In genomic region chr19:39415111-39416046, GRCh38 we compare ENCODE assay signal across 9 cellular contexts. TPM values are rescaled to one million over a fixed set of nuclear protein-coding genes. Genes with fewer than 3 reads are reported as not detected.
DNase-seq lines count a peak whose midpoint lies in the region; ATAC-seq and TF ChIP-seq lines count a peak whose summit lies in the region.
"Had no signal": no experiment of that assay in that cellular context is flagged by ENCODE, and none has a peak within 500 bp of the region (broad histone marks: within the 10 kb centered on the region; RNA-seq: fewer than 3 reads in every experiment).

No MANE protein-coding gene starts in this region.

- 66 to 72% (median 67%) methylated on average over 35 of the region's 35 CpGs for WGBS in psoas muscle, 3 donors

- peak overlapping the region; percentile 27 for H3K27ac Mint-ChIP-seq in CD8-positive, alpha-beta T cell
- peak overlapping the region; percentile 48 for H3K27ac Mint-ChIP-seq in glutamatergic neuron (ENCODE audit: unreplicated experiment)

- no peaks in the 10 kb centered on the region for H3K27me3 Mint-ChIP-seq in CD8-positive, alpha-beta T cell (ENCODE audit: low read depth)
- peaks cover 21% of the 10 kb centered on the region for H3K27me3 Mint-ChIP-seq in glutamatergic neuron (ENCODE audit: unreplicated experiment)

- H3K27me3 ChIP-seq in CD8-positive, alpha-beta T cell (ENCODE audit: insufficient read depth, low read length), result no peaks in the 10 kb centered on the region
- H3K27me3 ChIP-seq in psoas muscle (ENCODE audit: insufficient read depth in 3 of 3, low read length in 2 of 3), result no peaks in the 10 kb centered on the region

- H3K9me3 Mint-ChIP-seq in CD8-positive, alpha-beta T cell, result no peaks in the 10 kb centered on the region
- H3K9me3 Mint-ChIP-seq in glutamatergic neuron (ENCODE audit: unreplicated experiment), result peaks cover 26% of the 10 kb centered on the region

- peaks cover 20% of the 10 kb centered on the region for H3K4me1 ChIP-seq in CD8-positive, alpha-beta T cell (ENCODE audit: insufficient read depth, low read length)
- H3K4me1 ChIP-seq in psoas muscle, result peaks cover 13% of the 10 kb centered on the region

- peaks cover 31% of the 10 kb centered on the region for H3K36me3 Mint-ChIP-seq in CD8-positive, alpha-beta T cell
- H3K36me3 Mint-ChIP-seq in glutamatergic neuron (ENCODE audit: unreplicated experiment), result no peaks in the 10 kb centered on the region

- intact Hi-C loops in CD8-positive, alpha-beta T cell (cut with DNase I, micrococcal nuclease), result loop anchor here in 1 of 2 experiments (10.0 kb wide), 1 partner anchor 291 kb away; the partner anchor contains the start of gene PAK4
- intact Hi-C loops in psoas muscle (cut with DNase I), result loop anchor here (5.0 to 10.0 kb wide), 2 partner anchors 33 to 291 kb away; partner anchors contain the start of gene PAK4 (in 1 of the 2)

- CTCF ChIA-PET in CD8-positive, alpha-beta T cell (lab: Charles Lee), result interaction anchor here (2.0 to 3.6 kb wide), 2 partner anchors 8 to 17 kb away, joined by 5 to 19 read pairs; no protein-coding TSS in a partner anchor
- CTCF ChIA-PET in RWPE1 (lab: Yijun Ruan, JAX), result interaction anchor here (2.0 kb wide), 1 partner anchor 17 kb away, joined by 11 read pairs; no protein-coding TSS in a partner anchor

- no peak for ATAC-seq in CD8-positive, alpha-beta T cell
- ATAC-seq in psoas muscle (no peak), GM18520 (IDR thresholded peaks at IDR 0.05; ENCODE audit: unreplicated experiment) (no peak)
- no peak for ATAC-seq in stimulated activated naive CD8-positive, alpha-beta T cell treated with anti-CD3 and anti-CD28 coated beads, Interleukin-15, Interleukin-2, amounts not matched to agents 100 U/mL and 50 U/mL, for 24 hours

- POLR2A ChIA-PET in CD8-positive, alpha-beta T cell (lab: Charles Lee), result interaction anchor here (0.9 to 3.2 kb wide), 3 partner anchors 20 to 24 kb away, joined by 5 to 20 read pairs (median 13); partner anchors contain the start of genes MED29, PAF1 and RPS16
- POLR2A ChIA-PET in RWPE1 (lab: Yijun Ruan, JAX; ENCODE audit: low non-redundant PET), result interaction anchor here (0.6 to 1.8 kb wide), 2 partner anchors 17 to 20 kb away, joined by 3 to 6 read pairs; partner anchors contain the start of gene RPS16

- no peaks in the 10 kb centered on the region for H3K36me3 ChIP-seq in CD8-positive, alpha-beta T cell (ENCODE audit: insufficient read depth, low read length)
- H3K36me3 ChIP-seq in psoas muscle (ENCODE audit: insufficient read depth in 1 of 2, low read depth in 1 of 2), result peaks cover 0 to 10% of the 10 kb centered on the region in 2 donors

- in situ Hi-C loops in GM13977 (cut with MboI; ENCODE audit: low pct_unique_long_range_greater_than_20kb, low sequenced_read_pairs, unreplicated experiment), result no loop called here

- no peak overlapping the region for H3K4me3 ChIP-seq in CD8-positive, alpha-beta T cell (ENCODE audit: low read depth, low read length)
- peak overlapping the region; percentile 97 for H3K4me3 ChIP-seq in psoas muscle

- H3K4me3 Mint-ChIP-seq in CD8-positive, alpha-beta T cell, result no peak overlapping the region
- peak overlapping the region; percentile 95 for H3K4me3 Mint-ChIP-seq in glutamatergic neuron (ENCODE audit: unreplicated experiment)

- no peaks in the 10 kb centered on the region for H3K9me3 ChIP-seq in CD8-positive, alpha-beta T cell (ENCODE audit: low read length)
- H3K9me3 ChIP-seq in psoas muscle, result no peaks in the 10 kb centered on the region

- no peak for DNase-seq in CD8-positive, alpha-beta T cell
- DNase-seq in RWPE1 (ENCODE audit: low spot score) (no peak), glutamatergic neuron (no peak), psoas muscle (no peak), GM13977 (ENCODE audit: low spot score) (no peak), NCI-H1930 (lab: John Stamatoyannopoulos, UW) (no peak)
- no peak for DNase-seq in stimulated activated naive CD8-positive, alpha-beta T cell treated with anti-CD3 and anti-CD28 coated beads, Interleukin-15, Interleukin-2, amounts not matched to agents 100 U/mL and 50 U/mL, for 24 hours
- DNase-seq: activated CD4-positive, alpha-beta T cell treated with anti-CD3 and anti-CD28 coated beads, Interleukin-2, amount 50 U/mL, for 1 hour had no signal

- peaks cover 25% of the 10 kb centered on the region for H3K4me1 Mint-ChIP-seq in CD8-positive, alpha-beta T cell (ENCODE audit: low read depth)
- peaks cover 20% of the 10 kb centered on the region for H3K4me1 Mint-ChIP-seq in glutamatergic neuron (ENCODE audit: low read depth, unreplicated experiment)

- no peak for TF ChIP-seq CTCF in CD8-positive, alpha-beta T cell (IDR thresholded peaks at IDR 0.05)
- TF ChIP-seq CTCF in RWPE1 (conservative IDR thresholded peaks at IDR 0.05; ENCODE audit: low read depth) (no peak), glutamatergic neuron (IDR thresholded peaks at IDR 0.05; ENCODE audit: partially characterized antibody, unreplicated experiment) (no peak), psoas muscle (IDR thresholded peaks at IDR 0.05) (no peak), GM13977 (IDR thresholded peaks at IDR 0.05; ENCODE audit: extremely low read depth, insufficient read depth, missing control alignments) (no peak)

- H3K27ac ChIP-seq in CD8-positive, alpha-beta T cell (ENCODE audit: low read depth, low read length), result no peak overlapping the region
- peak overlapping the region; percentile 100 for H3K27ac ChIP-seq in RWPE1
- no peak overlapping the region for H3K27ac ChIP-seq in psoas muscle

RNA-seq across cellular contexts. Expression of gene PLEKHG2, which starts 2.9 kb away (rescaled TPM):
- 10 to 100 TPM; 54.8 to 69.0 TPM for total RNA-seq in CD8-positive, alpha-beta T cell
- 205 TPM for total RNA-seq in glutamatergic neuron (ENCODE audit: unreplicated experiment)
- 1 to 10 TPM; 6.8 to 8.0 (median 7.4) TPM for total RNA-seq in psoas muscle
- polyA plus RNA-seq in psoas muscle, result 1 to 10 TPM; 2.4 to 3.0 (median 2.7) TPM

RNA-seq across cellular contexts. Expression of gene ZFP36, which starts 8.7 kb away (rescaled TPM):
- 1,000 to 10,000 TPM; 1,672 to 1,779 TPM for total RNA-seq in CD8-positive, alpha-beta T cell
- total RNA-seq in glutamatergic neuron (ENCODE audit: unreplicated experiment), result 3.1 TPM
- 100 to 1,000 TPM in 3 of 4 donors, 10 to 100 TPM in 1; 32.1 to 391 (median 184) TPM for total RNA-seq in psoas muscle
- polyA plus RNA-seq in psoas muscle, result 100 to 1,000 TPM in 1 of 3 donors, 10 to 100 TPM in 2; 80.8 to 178 (median 83.3) TPM

RNA-seq across cellular contexts. Expression of gene RPS16, which starts 20.4 kb away (rescaled TPM):
- 1,000 to 10,000 TPM; 4,439 to 4,447 TPM for total RNA-seq in CD8-positive, alpha-beta T cell
- 912 TPM for total RNA-seq in glutamatergic neuron (ENCODE audit: unreplicated experiment)
- 1,000 to 10,000 TPM; 1,186 to 1,958 (median 1,553) TPM for total RNA-seq in psoas muscle
- polyA plus RNA-seq in psoas muscle, result 1,000 to 10,000 TPM; 2,324 to 3,255 (median 2,994) TPM

RNA-seq across cellular contexts. Expression of gene MED29, which starts 24.2 kb away (rescaled TPM):
- 10 to 100 TPM; 45.9 to 55.1 TPM for total RNA-seq in CD8-positive, alpha-beta T cell
- total RNA-seq in glutamatergic neuron (ENCODE audit: unreplicated experiment) (30.1 TPM), psoas muscle (10 to 100 TPM; 25.0 to 33.6 (median 30.2) TPM)
- polyA plus RNA-seq in psoas muscle, result 10 to 100 TPM; 25.0 to 51.7 (median 26.9) TPM

RNA-seq across cellular contexts. Expression of gene PAF1, which starts 24.5 kb away (rescaled TPM):
- total RNA-seq in CD8-positive, alpha-beta T cell, result 100 to 1,000 TPM; 109 to 117 TPM
- total RNA-seq in glutamatergic neuron (ENCODE audit: unreplicated experiment), result 36.2 TPM
- 10 to 100 TPM; 33.7 to 38.0 (median 34.6) TPM for total RNA-seq in psoas muscle
- polyA plus RNA-seq in psoas muscle, result 10 to 100 TPM; 34.1 to 58.0 (median 37.6) TPM

Comparison
In these comparisons a context has a peak if more than half of its experiments do, and no peak if none do; other contexts are left out.
1. RNA of gene PLEKHG2, which starts 2.9 kb away (total RNA-seq): 205 TPM in glutamatergic neuron (single experiment) and 54.8 to 69.0 TPM in CD8-positive, alpha-beta T cell; 6.8 to 8.0 TPM in psoas muscle; every median in the first group is over 4 times any median in the second.